ENCODE assay signal across 23 cellular contexts in the genomic region with DNA sequence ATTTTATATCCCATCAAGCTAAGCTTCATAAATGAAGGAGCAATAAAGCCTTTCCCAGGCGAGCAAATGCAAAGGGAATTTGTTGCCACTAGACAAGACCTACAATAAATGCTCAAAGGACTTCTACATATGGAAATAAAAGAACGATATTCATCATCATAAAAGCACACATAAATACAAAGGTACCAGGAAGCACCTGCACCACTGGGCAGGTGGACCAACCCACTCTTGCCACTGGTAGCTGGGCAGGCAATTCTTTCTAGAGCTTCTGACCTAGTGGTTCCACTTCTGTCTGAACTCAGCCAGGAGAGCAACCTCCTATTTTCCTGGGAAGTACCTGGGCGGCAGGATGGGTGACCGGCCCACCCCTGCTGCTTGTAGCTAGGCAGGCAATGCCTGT.
DNase-seq lines count a peak whose midpoint lies in the region; ATAC-seq, FAIRE-seq and TF ChIP-seq lines count a peak whose summit lies in the region.
"Had no signal": no experiment of that assay in that cellular context is flagged by ENCODE, and none has a peak within 500 bp of the region (broad histone marks: within the 10 kb centered on the region; RNA-seq: fewer than 3 reads in every experiment).

No MANE protein-coding gene starts in this region.

- H3K4me3 ChIP-seq in colonic mucosa = no peak overlapping the region
- H3K4me3 ChIP-seq in small intestine (ENCODE audit: low read depth in 1 of 2, low read length in 2 of 2) = no peak overlapping the region
- no peak overlapping the region for H3K4me3 ChIP-seq in effector memory CD4-positive, alpha-beta T cell (ENCODE audit: insufficient read depth, low read depth, low read length, poor library complexity, severe bottlenecking)
- H3K4me3 ChIP-seq: A549; BLaER1 treated with 17β-estradiol and CSF1 and Interleukin-3, amounts not matched to agents 10 nM and 100 nM; HAP-1 had no signal

- CTCF ChIA-PET in RWPE1 (lab: Yijun Ruan, JAX) = no interaction called here

- H3K27ac ChIP-seq in colonic mucosa = no peak overlapping the region
- no peak overlapping the region for H3K27ac ChIP-seq in small intestine (ENCODE audit: low read depth in 1 of 2, low read length in 1 of 2)
- no peak overlapping the region for H3K27ac ChIP-seq in effector memory CD4-positive, alpha-beta T cell (ENCODE audit: insufficient read depth, low read length, poor library complexity, severe bottlenecking)
- H3K27ac ChIP-seq in RWPE1 = no peak overlapping the region
- H3K27ac ChIP-seq: A549; BLaER1 treated with 17β-estradiol and CSF1 and Interleukin-3, amounts not matched to agents 10 nM and 100 nM had no signal

- POLR2A ChIA-PET in RWPE1 (lab: Yijun Ruan, JAX; ENCODE audit: low non-redundant PET) = no interaction called here

- H3K4me1 ChIP-seq in colonic mucosa (no peaks in the 10 kb centered on the region), small intestine (ENCODE audit: control insufficient read depth in 2 of 2, insufficient read depth in 1 of 2, low read depth in 1 of 2, low read length in 1 of 2) (no peaks in the 10 kb centered on the region)
- H3K4me1 ChIP-seq in effector memory CD4-positive, alpha-beta T cell (ENCODE audit: control insufficient read depth, insufficient read depth, low read length, poor library complexity, severe bottlenecking) = no peaks in the 10 kb centered on the region
- H3K4me1 ChIP-seq: A549; BE2C; BLaER1 treated with 17β-estradiol and CSF1 and Interleukin-3, amounts not matched to agents 10 nM and 100 nM; HAP-1 had no signal

- DNase-seq in DMS153 treated with DMSO at 0.1 percent for 48 hours (lab: John Stamatoyannopoulos, UW; ENCODE audit: unreplicated experiment) (peak; percentile 3), colonic mucosa (peak; percentile 40), small intestine (peak; percentile 10), omental fat pad (ENCODE audit: low spot score) (no peak), RWPE1 (ENCODE audit: low spot score) (no peak)
- DNase-seq in effector memory CD4-positive, alpha-beta T cell = no peak
- DNase-seq: 8988T; ACHN; AML-193; BE2C; CD4-positive, alpha-beta T cell; CD8-positive, alpha-beta memory T cell; DMS 273 treated with DMSO at 0.1 percent for 48 hours; DND-41; GOT3; HFFc6 had no signal

- H3K9me3 ChIP-seq in colonic mucosa = no peaks in the 10 kb centered on the region
- H3K9me3 ChIP-seq in small intestine (ENCODE audit: control insufficient read depth, low read depth) = no peaks in the 10 kb centered on the region
- H3K9me3 ChIP-seq in effector memory CD4-positive, alpha-beta T cell (ENCODE audit: control insufficient read depth, low read length) = no peaks in the 10 kb centered on the region
- H3K9me3 ChIP-seq: A549; BE2C; BLaER1 treated with 17β-estradiol and CSF1 and Interleukin-3, amounts not matched to agents 10 nM and 100 nM; HAP-1 had no signal

- no peak for TF ChIP-seq CTCF in colonic mucosa (IDR thresholded peaks at IDR 0.05)
- no peak for TF ChIP-seq CTCF in omental fat pad (IDR thresholded peaks at IDR 0.05)
- no peak for TF ChIP-seq CTCF in RWPE1 (conservative IDR thresholded peaks at IDR 0.05; ENCODE audit: low read depth)

- WGBS in small intestine, 3 donors = 56 to 76% (median 64%) methylated on average over 4 of the region's 4 CpGs

- H3K36me3 ChIP-seq in colonic mucosa (no peaks in the 10 kb centered on the region), small intestine (ENCODE audit: control insufficient read depth in 2 of 2, insufficient read depth in 2 of 2, low read length in 2 of 2) (no peaks in the 10 kb centered on the region)
- H3K36me3 ChIP-seq in effector memory CD4-positive, alpha-beta T cell (ENCODE audit: control insufficient read depth, insufficient read depth, low read length) = no peaks in the 10 kb centered on the region
- H3K36me3 ChIP-seq: BE2C; BLaER1 treated with 17β-estradiol and CSF1 and Interleukin-3, amounts not matched to agents 10 nM and 100 nM; HAP-1 had no signal

- no peak for FAIRE-seq in small intestine (lab: Jason Lieb, UNC)
- FAIRE-seq: A549, D721Med, G401.6, GM12892, H54 had no signal

- no peak for ATAC-seq in omental fat pad (ENCODE audit: low FRiP score)
- ATAC-seq: A549 had no signal

- no peak overlapping the region for H3K9ac ChIP-seq in colonic mucosa (ENCODE audit: low read depth in 2 of 2, low read length in 2 of 2)
- H3K9ac ChIP-seq: BLaER1 treated with 17β-estradiol and CSF1 and Interleukin-3, amounts not matched to agents 10 nM and 100 nM had no signal

- intact Hi-C loops in colonic mucosa (cut with DNase I) = no loop called here

- no peaks in the 10 kb centered on the region for H3K27me3 ChIP-seq in colonic mucosa
- no peaks in the 10 kb centered on the region for H3K27me3 ChIP-seq in small intestine (ENCODE audit: control insufficient read depth in 2 of 2, insufficient read depth in 2 of 2, low read length in 2 of 2)
- H3K27me3 ChIP-seq in effector memory CD4-positive, alpha-beta T cell (replicated peaks; ENCODE audit: control insufficient read depth, insufficient read depth, low read length, poor library complexity, severe bottlenecking) = no peaks in the 10 kb centered on the region
- H3K27me3 ChIP-seq: BE2C had no signal

Comparison
In these comparisons a context has a peak if more than half of its experiments do, and no peak if none do; other contexts are left out.
1. DNase-seq: peak in DMS153 treated with DMSO at 0.1 percent for 48 hours (single experiment), colonic mucosa (single experiment) and small intestine (single experiment); none in effector memory CD4-positive, alpha-beta T cell (0 of 3), omental fat pad (single experiment) and RWPE1 (single experiment).